ENCODE assay signal across 21 cellular contexts in genomic region chr2:76120176-76120575, GRCh38.
"Had no signal": no experiment of that assay in that cellular context is flagged by ENCODE, and none has a peak within 500 bp of the region (broad histone marks: within the 10 kb centered on the region; RNA-seq: fewer than 3 reads in every experiment).

No MANE protein-coding gene starts in this region.

- DNase-seq: activated B cell treated with CpG ODN at 0.5 μM for 24 hours; activated CD4-positive, alpha-beta T cell treated with anti-CD3 and anti-CD28 coated beads, Interleukin-2, amount 50 U/mL, for 1 hour; activated CD8-positive, alpha-beta memory T cell treated with anti-CD3 and anti-CD28 coated beads, Interleukin-2, amount 10 ng/mL, durations not matched to agents 7 days and 5 days; activated CD8-positive, alpha-beta T cell treated with anti-CD3 and anti-CD28 coated beads, Interleukin-2, amount 10 ng/mL, durations not matched to agents 7 days and 5 days; activated naive CD4-positive, alpha-beta T cell; activated T-cell treated with anti-CD3 and anti-CD28 coated beads, Interleukin-2, amount 50 U/mL, for 48 hours; dermis blood vessel endothelial cell; effector memory CD4-positive, alpha-beta T cell; glutamatergic neuron; islet precursor cell; left cardiac atrium; left ventricle myocardium superior; naive thymus-derived CD4-positive, alpha-beta T cell; pancreas; psoas muscle; sigmoid colon; small intestine; stimulated activated CD4-positive, alpha-beta T cell treated with anti-CD3 and anti-CD28 coated beads, Interleukin-4, amount 100 ng/mL, for 24 hours; thyroid gland; upper lobe of left lung had no signal

- FAIRE-seq: bronchial epithelial cell, pancreas, small intestine had no signal
